Comparison of ENCODE assay signal across 2 cellular contexts in the genomic region with DNA sequence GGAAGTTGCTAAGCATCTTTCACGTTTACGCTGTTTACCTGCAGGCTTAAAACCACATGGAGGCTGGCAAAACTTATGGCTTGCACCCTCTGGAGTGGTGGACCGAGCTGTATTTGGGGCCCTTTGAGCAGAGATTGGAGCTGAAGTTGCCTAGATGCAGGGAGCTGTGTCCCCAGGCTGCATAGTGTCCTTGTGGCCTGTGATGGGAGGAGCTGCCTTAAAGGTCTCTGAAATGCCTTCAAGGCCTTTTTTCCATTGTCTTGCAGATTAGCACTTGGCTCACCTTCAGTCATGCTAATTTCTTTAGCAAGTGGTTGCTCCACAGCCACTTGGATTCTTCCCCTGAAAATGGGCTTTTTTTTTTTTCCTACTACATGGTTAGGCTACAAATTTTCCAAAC.
TF ChIP-seq lines count a peak whose summit lies in the region.

No MANE protein-coding gene starts in this region.

TF ChIP-seq in H1, 55 proteins besides CTCF, POLR2A, EP300 and RAD21:
- TF ChIP-seq CEBPB (IDR thresholded peaks at IDR 0.05; ENCODE audit: low read depth, low read length) (peak; percentile 69; the same call in 1 of the 2 replicates), POU5F1 (IDR thresholded peaks at IDR 0.05; ENCODE audit: low read depth, low read length) (peak; percentile 54; the same call in 1 of the 2 replicates), NANOG (IDR thresholded peaks at IDR 0.05; ENCODE audit: insufficient read depth, low read depth, low read length, poor library complexity, severe bottlenecking) (peak; percentile 82), KDM1A (IDR thresholded peaks at IDR 0.05; ENCODE audit: borderline replicate concordance, low read length) (no peak), TAF7 (optimal IDR thresholded peaks at IDR 0.05; ENCODE audit: borderline replicate concordance, low read depth, low read length) (peak; percentile 22), SP1 (IDR thresholded peaks at IDR 0.05; ENCODE audit: low read depth, low read length) (peak; percentile 62; the same call in 1 of the 2 replicates), TAF1 (IDR thresholded peaks at IDR 0.05; ENCODE audit: low read depth, low read length) (0 out of 2 replicates have a peak, but pooled peaks have one; percentile 23), SP4 (IDR thresholded peaks at IDR 0.05; ENCODE audit: low read length) (no peak), TEAD4 (IDR thresholded peaks at IDR 0.05; ENCODE audit: low read depth, low read length) (peak; percentile 38; the same call in 1 of the 2 replicates), ASH2L (IDR thresholded peaks at IDR 0.05; ENCODE audit: low read length) (peak; percentile 53)

TF ChIP-seq in HEK293T, 16 proteins besides CTCF, POLR2A, EP300 and RAD21:
- TF ChIP-seq ARNT (IDR thresholded peaks at IDR 0.05) (no peak), SP1 (IDR thresholded peaks at IDR 0.05) (no peak), ZNF384 (IDR thresholded peaks at IDR 0.05) (no peak), HDGF (IDR thresholded peaks at IDR 0.05; ENCODE audit: borderline replicate concordance) (no peak), CTBP1 (IDR thresholded peaks at IDR 0.05; ENCODE audit: borderline replicate concordance) (no peak), ELF4 (IDR thresholded peaks at IDR 0.05) (no peak), BHLHE40 (IDR thresholded peaks at IDR 0.05; ENCODE audit: borderline replicate concordance) (no peak), LEF1 (IDR thresholded peaks at IDR 0.05; ENCODE audit: borderline replicate concordance) (no peak)
- TF ChIP-seq, protein P1, sequence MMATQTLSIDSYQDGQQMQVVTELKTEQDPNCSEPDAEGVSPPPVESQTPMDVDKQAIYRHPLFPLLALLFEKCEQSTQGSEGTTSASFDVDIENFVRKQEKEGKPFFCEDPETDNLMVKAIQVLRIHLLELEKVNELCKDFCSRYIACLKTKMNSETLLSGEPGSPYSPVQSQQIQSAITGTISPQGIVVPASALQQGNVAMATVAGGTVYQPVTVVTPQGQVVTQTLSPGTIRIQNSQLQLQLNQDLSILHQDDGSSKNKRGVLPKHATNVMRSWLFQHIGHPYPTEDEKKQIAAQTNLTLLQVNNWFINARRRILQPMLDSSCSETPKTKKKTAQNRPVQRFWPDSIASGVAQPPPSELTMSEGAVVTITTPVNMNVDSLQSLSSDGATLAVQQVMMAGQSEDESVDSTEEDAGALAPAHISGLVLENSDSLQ (IDR thresholded peaks at IDR 0.05) = no peak
